Comparison of ENCODE assay signal across 18 cellular contexts in the genomic region with DNA sequence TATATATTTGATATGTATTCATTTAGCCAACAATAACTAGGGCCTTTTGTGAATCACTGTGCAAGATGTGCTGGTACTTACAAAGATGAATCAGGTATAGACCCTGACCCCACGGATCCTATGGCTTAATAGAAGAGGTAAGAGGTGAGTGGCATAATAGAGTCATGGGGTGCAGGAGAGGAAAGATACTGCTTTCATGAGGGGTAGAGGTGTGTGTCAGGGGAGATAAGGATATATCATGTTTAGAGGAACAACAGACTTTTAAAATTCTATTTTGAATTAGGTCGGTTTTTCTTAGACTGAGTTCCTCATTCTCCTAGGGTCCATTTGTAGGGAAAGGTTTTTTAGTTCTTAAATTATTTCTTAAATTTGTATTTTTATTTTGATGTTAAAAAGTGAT. TPM values are rescaled to one million over a fixed set of nuclear protein-coding genes. Genes with fewer than 3 reads are reported as not detected.
DNase-seq lines count a peak whose midpoint lies in the region; ATAC-seq and TF ChIP-seq lines count a peak whose summit lies in the region.
"Had no signal": no experiment of that assay in that cellular context is flagged by ENCODE, and none has a peak within 500 bp of the region (broad histone marks: within the 10 kb centered on the region; RNA-seq: fewer than 3 reads in every experiment).

No MANE protein-coding gene starts in this region.

- no peaks in the 10 kb centered on the region for H3K9me2 ChIP-seq in Karpas-422 (replicated peaks; ENCODE audit: insufficient read depth, low read length)

- H3K9ac ChIP-seq in Karpas-422 (ENCODE audit: low read length) (no peak overlapping the region), neural progenitor cell (no peak overlapping the region)

- H2AFZ ChIP-seq in Karpas-422 (ENCODE audit: low read length): no peak overlapping the region
- no peak overlapping the region for H2AFZ ChIP-seq in neural progenitor cell (replicated peaks)
- H2AFZ ChIP-seq: GM23338 had no signal

- H3K36me3 ChIP-seq in Karpas-422 (ENCODE audit: insufficient read depth, low read length) (peaks cover 47% of the 10 kb centered on the region), neural progenitor cell (no peaks in the 10 kb centered on the region), tibial nerve (no peaks in the 10 kb centered on the region)

- no peak overlapping the region for H3K4me3 ChIP-seq in Karpas-422 (ENCODE audit: low read length)
- H3K4me3 ChIP-seq in neural progenitor cell: no peak overlapping the region
- H3K4me3 ChIP-seq in tibial nerve: no peak overlapping the region
- H3K4me3 ChIP-seq: GM23338 had no signal

- H4K20me1 ChIP-seq in Karpas-422 (ENCODE audit: insufficient read depth, low read depth, low read length): no peaks in the 10 kb centered on the region
- no peaks in the 10 kb centered on the region for H4K20me1 ChIP-seq in neural progenitor cell (ENCODE audit: low read depth)

- TF ChIP-seq CTCF in neural progenitor cell (IDR thresholded peaks at IDR 0.05) (no peak), tibial nerve (IDR thresholded peaks at IDR 0.05) (no peak), progenitor cell of endocrine pancreas (IDR thresholded peaks at IDR 0.05; ENCODE audit: unreplicated experiment) (no peak)

- H3K4me2 ChIP-seq in Karpas-422 (ENCODE audit: low read depth, low read length, poor library complexity, severe bottlenecking): no peak overlapping the region
- H3K4me2 ChIP-seq in neural progenitor cell: no peak overlapping the region
- H3K4me2 ChIP-seq: GM23338 had no signal

- no peaks in the 10 kb centered on the region for H3K27me3 ChIP-seq in Karpas-422 (ENCODE audit: low read length)
- no peaks in the 10 kb centered on the region for H3K27me3 ChIP-seq in neural progenitor cell
- H3K27me3 ChIP-seq in tibial nerve: no peaks in the 10 kb centered on the region

- H3K4me1 Mint-ChIP-seq in activated T-cell treated with anti-CD3 and anti-CD28 coated beads, Interleukin-2, amount 50 U/mL, for 72 hours (ENCODE audit: low read depth): peaks cover 33% of the 10 kb centered on the region
- peaks cover 18% of the 10 kb centered on the region for H3K4me1 Mint-ChIP-seq in activated T-helper 17 cell treated with anti-CD3 and anti-CD28 coated beads, Interleukin-2, amount 50 U/mL, for 72 hours
- peaks cover 63% of the 10 kb centered on the region for H3K4me1 Mint-ChIP-seq in neural progenitor cell
- peaks cover 7% of the 10 kb centered on the region for H3K4me1 Mint-ChIP-seq in progenitor cell of endocrine pancreas (ENCODE audit: low read depth)

- H3K27ac ChIP-seq in Karpas-422 (ENCODE audit: low read length) (peak overlapping the region; percentile 94), neural progenitor cell (peak overlapping the region; percentile 32), tibial nerve (no peak overlapping the region)

- H3K36me3 Mint-ChIP-seq in activated T-cell treated with anti-CD3 and anti-CD28 coated beads, Interleukin-2, amount 50 U/mL, for 72 hours (ENCODE audit: insufficient read depth in 2 of 2): peaks cover 5 to 12% of the 10 kb centered on the region in 2 donors
- H3K36me3 Mint-ChIP-seq in activated T-helper 17 cell treated with anti-CD3 and anti-CD28 coated beads, Interleukin-2, amount 50 U/mL, for 72 hours (ENCODE audit: low read depth): peaks cover 45% of the 10 kb centered on the region
- H3K36me3 Mint-ChIP-seq in neural progenitor cell: peaks cover 8% of the 10 kb centered on the region
- peaks cover 4% of the 10 kb centered on the region for H3K36me3 Mint-ChIP-seq in progenitor cell of endocrine pancreas (ENCODE audit: insufficient read depth)

- DNase-seq in activated T-cell treated with anti-CD3 and anti-CD28 coated beads, Interleukin-2, amount 50 U/mL, for 72 hours: no peak
- no peak for DNase-seq in activated T-cell treated with anti-CD3 and anti-CD28 coated beads, Interleukin-2, amount 50 U/mL, for 48 hours
- no peak for DNase-seq in Karpas-422
- no peak for DNase-seq in neural progenitor cell (ENCODE audit: low spot score)
- no peak for DNase-seq in tibial nerve (ENCODE audit: low spot score in 2 of 2)
- DNase-seq in progenitor cell of endocrine pancreas (ENCODE audit: low spot score, unreplicated experiment): no peak
- DNase-seq in NCI-H510A (lab: John Stamatoyannopoulos, UW): no peak
- DNase-seq: 8988T; DMS79; GF-D8; NCI-H1048; NCI-H2227 treated with DMSO at 0.1 percent for 48 hours; NCI-H526 treated with DMSO at 0.1 percent for 48 hours; NK-92 treated with Interleukin-12 subunit alpha and Interleukin-12 subunit beta, amount 100 ng/mL, for 24 hours had no signal

- H3K4me1 ChIP-seq in Karpas-422 (ENCODE audit: low read length): peaks cover 69% of the 10 kb centered on the region
- H3K4me1 ChIP-seq in neural progenitor cell: peaks cover 62% of the 10 kb centered on the region
- H3K4me1 ChIP-seq in tibial nerve: peaks cover 0 to 31% (median 2%) of the 10 kb centered on the region in 4 donors

- H3K9me3 Mint-ChIP-seq in activated T-cell treated with anti-CD3 and anti-CD28 coated beads, Interleukin-2, amount 50 U/mL, for 72 hours: no peaks in the 10 kb centered on the region
- no peaks in the 10 kb centered on the region for H3K9me3 Mint-ChIP-seq in activated T-helper 17 cell treated with anti-CD3 and anti-CD28 coated beads, Interleukin-2, amount 50 U/mL, for 72 hours
- H3K9me3 Mint-ChIP-seq in neural progenitor cell: no peaks in the 10 kb centered on the region
- H3K9me3 Mint-ChIP-seq in progenitor cell of endocrine pancreas (ENCODE audit: low read depth): no peaks in the 10 kb centered on the region
- H3K9me3 Mint-ChIP-seq: GM23338 had no signal

- no peaks in the 10 kb centered on the region for H3K27me3 Mint-ChIP-seq in activated T-cell treated with anti-CD3 and anti-CD28 coated beads, Interleukin-2, amount 50 U/mL, for 72 hours (ENCODE audit: low read depth)
- H3K27me3 Mint-ChIP-seq in activated T-helper 17 cell treated with anti-CD3 and anti-CD28 coated beads, Interleukin-2, amount 50 U/mL, for 72 hours: no peaks in the 10 kb centered on the region
- no peaks in the 10 kb centered on the region for H3K27me3 Mint-ChIP-seq in neural progenitor cell (ENCODE audit: insufficient read depth, low read depth)
- no peaks in the 10 kb centered on the region for H3K27me3 Mint-ChIP-seq in progenitor cell of endocrine pancreas

- H3K4me3 Mint-ChIP-seq in activated T-cell treated with anti-CD3 and anti-CD28 coated beads, Interleukin-2, amount 50 U/mL, for 72 hours: no peak overlapping the region
- H3K4me3 Mint-ChIP-seq in activated T-helper 17 cell treated with anti-CD3 and anti-CD28 coated beads, Interleukin-2, amount 50 U/mL, for 72 hours: no peak overlapping the region
- H3K4me3 Mint-ChIP-seq in neural progenitor cell (no peak overlapping the region), progenitor cell of endocrine pancreas (ENCODE audit: low read depth) (no peak overlapping the region)
- H3K4me3 Mint-ChIP-seq: GM23338 had no signal

- H3K27ac Mint-ChIP-seq in activated T-cell treated with anti-CD3 and anti-CD28 coated beads, Interleukin-2, amount 50 U/mL, for 72 hours: peak overlapping the region; percentile 82
- H3K27ac Mint-ChIP-seq in activated T-helper 17 cell treated with anti-CD3 and anti-CD28 coated beads, Interleukin-2, amount 50 U/mL, for 72 hours: peak overlapping the region; percentile 7
- H3K27ac Mint-ChIP-seq in neural progenitor cell (no peak overlapping the region), progenitor cell of endocrine pancreas (no peak overlapping the region)
- H3K27ac Mint-ChIP-seq: GM23338 had no signal

- H3K9me3 ChIP-seq in Karpas-422 (ENCODE audit: low read length): no peaks in the 10 kb centered on the region
- no peaks in the 10 kb centered on the region for H3K9me3 ChIP-seq in neural progenitor cell (ENCODE audit: low read depth)
- no peaks in the 10 kb centered on the region for H3K9me3 ChIP-seq in tibial nerve

- no peak for ATAC-seq in activated T-cell treated with anti-CD3 and anti-CD28 coated beads, Interleukin-2, amount 50 U/mL, for 72 hours (replicated peaks in 1 of 2)
- ATAC-seq in activated T-helper 17 cell treated with anti-CD3 and anti-CD28 coated beads, Interleukin-2, amount 50 U/mL, for 72 hours (replicated peaks): no peak
- ATAC-seq: GM23338, Panc1, Right ventricle myocardium inferior had no signal

- TF ChIP-seq EP300 in tibial nerve (IDR thresholded peaks at IDR 0.05): no peak

- no peak for TF ChIP-seq POLR2A in tibial nerve (IDR thresholded peaks at IDR 0.05)

- H3K79me2 ChIP-seq in Karpas-422 (ENCODE audit: low read length) (peaks cover 90% of the 10 kb centered on the region), neural progenitor cell (ENCODE audit: low read depth) (peaks cover 16% of the 10 kb centered on the region)

- H3F3A ChIP-seq in neural progenitor cell (ENCODE audit: low read depth): peaks cover 46% of the 10 kb centered on the region

- 88 to 93% methylated on average over 2 of the region's 2 CpGs for WGBS in tibial nerve, 2 donors

RNA-seq across cellular contexts. Expression of a gene that starts 27.8 kb away (rescaled TPM):
- total RNA-seq in activated T-cell treated with anti-CD3 and anti-CD28 coated beads, Interleukin-2, amount 50 U/mL, for 72 hours: 10 to 100 TPM; 47.2 to 47.4 TPM
- total RNA-seq in Karpas-422 (2014; rRNA removed; shearing (Covaris generic); ENCODE audit: low replicate concordance): 58.4 and 85.1 TPM in 2 replicates
- total RNA-seq in activated T-helper 17 cell treated with anti-CD3 and anti-CD28 coated beads, Interleukin-2, amount 50 U/mL, for 72 hours: 10 to 100 TPM; 19.8 to 27.3 TPM
- total RNA-seq in neural progenitor cell (ENCODE audit: low replicate concordance): 20.0 and 27.6 TPM in 2 replicates
- 10 to 100 TPM; 11.8 to 24.7 (median 18.3) TPM for total RNA-seq in tibial nerve
- total RNA-seq in progenitor cell of endocrine pancreas: 16.6 and 16.7 TPM in 2 replicates

Comparison
In these comparisons a context has a peak if more than half of its experiments do, and no peak if none do; other contexts are left out.
1. H3K27ac Mint-ChIP-seq: peak in activated T-cell treated with anti-CD3 and anti-CD28 coated beads, Interleukin-2, amount 50 U/mL, for 72 hours (single experiment) and activated T-helper 17 cell treated with anti-CD3 and anti-CD28 coated beads, Interleukin-2, amount 50 U/mL, for 72 hours (single experiment); none in neural progenitor cell (single experiment) and progenitor cell of endocrine pancreas (single experiment).
2. H3K27ac ChIP-seq: peak in Karpas-422 (single experiment) and neural progenitor cell (single experiment); none in tibial nerve (0 of 4).